10 cellular contexts compared by ENCODE assay signal in genomic region chr7:8131694-8132605, GRCh38.
DNase-seq lines count a peak whose midpoint lies in the region; ATAC-seq, FAIRE-seq and TF ChIP-seq lines count a peak whose summit lies in the region.
"Had no signal": no experiment of that assay in that cellular context is flagged by ENCODE, and none has a peak within 500 bp of the region (broad histone marks: within the 10 kb centered on the region; RNA-seq: fewer than 3 reads in every experiment).

No MANE protein-coding gene starts in this region.

- peak; percentile 94 for FAIRE-seq in GM18507 (lab: Jason Lieb, UNC)

- H3K36me3 ChIP-seq in esophagus (ENCODE audit: control insufficient read depth in 2 of 2, insufficient read depth in 2 of 2, low read length in 1 of 2) (no peaks in the 10 kb centered on the region), gastroesophageal sphincter (no peaks in the 10 kb centered on the region)
- H3K36me3 ChIP-seq: brain microvascular endothelial cell had no signal

- H3K4me3 ChIP-seq in esophagus (ENCODE audit: low read depth in 1 of 2, low read length in 2 of 2) (no peak overlapping the region), gastroesophageal sphincter (no peak overlapping the region)

- DNase-seq in GM18507 (ENCODE audit: extremely low spot score, insufficient read length, low read depth) (no peak), HEK293T (ENCODE audit: extremely low spot score) (no peak), type B pancreatic cell (ENCODE audit: extremely low spot score, unreplicated experiment) (no peak)
- no peak for DNase-seq in activated CD8-positive, alpha-beta memory T cell treated with anti-CD3 and anti-CD28 coated beads, Interleukin-2, amount 50 U/mL, for 48 hours
- DNase-seq: brain microvascular endothelial cell had no signal

- no peak for TF ChIP-seq POLR2A in gastroesophageal sphincter (IDR thresholded peaks at IDR 0.05)

- H3K9me3 ChIP-seq in esophagus (ENCODE audit: control insufficient read depth in 2 of 2, insufficient read depth in 1 of 2, low read depth in 1 of 2, low read length in 1 of 2) (no peaks in the 10 kb centered on the region), gastroesophageal sphincter (no peaks in the 10 kb centered on the region)

- H3K27me3 ChIP-seq in esophagus (ENCODE audit: control insufficient read depth in 1 of 2, insufficient read depth in 2 of 2, low read length in 2 of 2), result no peaks in the 10 kb centered on the region
- no peaks in the 10 kb centered on the region for H3K27me3 ChIP-seq in gastroesophageal sphincter
- H3K27me3 ChIP-seq: brain microvascular endothelial cell had no signal

- H3K27ac Mint-ChIP-seq in type B pancreatic cell, result no peak overlapping the region

- no peaks in the 10 kb centered on the region for H3K4me1 ChIP-seq in esophagus (ENCODE audit: control insufficient read depth in 2 of 2, insufficient read depth in 2 of 2, low read length in 1 of 2)
- no peaks in the 10 kb centered on the region for H3K4me1 ChIP-seq in gastroesophageal sphincter

- 70 to 71% methylated on average over 5 of the region's 5 CpGs for WGBS in esophagus, 2 donors
- 79 to 91% methylated on average over 4 to 5 of the region's 5 CpGs for WGBS in gastroesophageal sphincter (ENCODE audit: low coverage in 1 of 2), 2 donors

- H3K4me1 Mint-ChIP-seq in type B pancreatic cell (ENCODE audit: unreplicated experiment), result no peaks in the 10 kb centered on the region

- TF ChIP-seq CTCF in type B pancreatic cell (conservative IDR thresholded peaks at IDR 0.05) (no peak), gastroesophageal sphincter (IDR thresholded peaks at IDR 0.05) (no peak)

- CTCF ChIA-PET in HEK293T (lab: Yijun Ruan, JAX), result no interaction called here

- TF ChIP-seq EP300 in gastroesophageal sphincter (IDR thresholded peaks at IDR 0.05), result no peak

- POLR2A ChIA-PET in HEK293T (lab: Yijun Ruan, JAX), result no interaction called here

- peak overlapping the region; percentile 43 to 53 for H3K27ac ChIP-seq in esophagus (ENCODE audit: low read depth in 2 of 2, low read length in 1 of 2)
- H3K27ac ChIP-seq in gastroesophageal sphincter, result no peak overlapping the region
- H3K27ac ChIP-seq: brain microvascular endothelial cell had no signal

- H3K36me3 Mint-ChIP-seq in type B pancreatic cell, result no peaks in the 10 kb centered on the region

- no peak overlapping the region for H3K4me3 Mint-ChIP-seq in type B pancreatic cell

- no peaks in the 10 kb centered on the region for H3K9me3 Mint-ChIP-seq in type B pancreatic cell

- ATAC-seq in GM21515 (IDR thresholded peaks at IDR 0.05; ENCODE audit: unreplicated experiment) (peak; percentile 66), HG03571 (IDR thresholded peaks at IDR 0.05; ENCODE audit: unreplicated experiment) (peak; percentile 47), gastroesophageal sphincter (no peak)
- ATAC-seq: Panc1 had no signal

- H3K27me3 Mint-ChIP-seq in type B pancreatic cell, result no peaks in the 10 kb centered on the region

TF ChIP-seq in HEK293T, 16 proteins besides CTCF, POLR2A, EP300 and RAD21:
- TF ChIP-seq BHLHE40 (IDR thresholded peaks at IDR 0.05; ENCODE audit: borderline replicate concordance) (no peak), L3MBTL2 (conservative IDR thresholded peaks at IDR 0.05) (no peak), FOXA1 (IDR thresholded peaks at IDR 0.05) (no peak), CTBP1 (IDR thresholded peaks at IDR 0.05; ENCODE audit: borderline replicate concordance) (no peak)
TF ChIP-seq in HEK293T: peak in this region for 0.

Comparison
In these comparisons a context has a peak if more than half of its experiments do, and no peak if none do; other contexts are left out.
1. H3K27ac ChIP-seq: peak in esophagus (2 of 2); none in gastroesophageal sphincter (0 of 4).